12 cellular contexts compared by ENCODE assay signal in the genomic region with DNA sequence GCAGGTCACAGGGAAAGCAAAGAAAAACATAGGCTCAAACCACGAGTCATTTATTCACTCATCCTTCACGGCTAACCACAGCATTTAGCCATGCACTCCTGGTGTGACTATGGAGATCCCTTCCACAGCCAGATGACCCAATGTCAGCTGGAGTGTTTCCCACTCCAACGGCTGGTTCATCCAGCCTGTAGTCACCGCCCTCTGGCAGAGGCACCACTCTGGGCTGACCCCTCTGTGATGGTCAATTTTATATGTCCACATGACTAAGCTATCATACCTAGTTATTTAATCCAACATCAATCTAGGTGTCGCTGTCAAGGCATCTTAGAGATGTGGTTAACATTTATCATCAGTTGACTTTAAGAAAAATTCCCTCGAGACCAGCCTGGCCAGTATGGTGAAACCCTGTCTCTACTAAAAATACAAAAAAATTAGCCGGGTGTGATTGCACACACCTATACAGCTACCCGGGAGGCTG. TPM values are rescaled to one million over a fixed set of nuclear protein-coding genes. Genes with fewer than 3 reads are reported as not detected.
DNase-seq lines count a peak whose midpoint lies in the region; ATAC-seq lines count a peak whose summit lies in the region.
"Had no signal": no experiment of that assay in that cellular context is flagged by ENCODE, and none has a peak within 500 bp of the region (broad histone marks: within the 10 kb centered on the region; RNA-seq: fewer than 3 reads in every experiment).

No MANE protein-coding gene starts in this region.

- ATAC-seq in activated naive CD4-positive, alpha-beta T cell treated with anti-CD3 and anti-CD28 coated beads, Interleukin-2, amount 50 U/mL, for 72 hours, result peak in 1 of 2 donors; percentile 58
- no peak for ATAC-seq in left lobe of liver
- no peak for ATAC-seq in GM21528 (IDR thresholded peaks at IDR 0.05; ENCODE audit: low FRiP score, unreplicated experiment)
- ATAC-seq: activated CD8-positive, alpha-beta memory T cell treated with anti-CD3 and anti-CD28 coated beads, Interleukin-2, amount 10 ng/mL, durations not matched to agents 7 days and 5 days had no signal

- peaks cover 0 to 6% of the 10 kb centered on the region in 2 donors for H3K36me3 Mint-ChIP-seq in activated naive CD4-positive, alpha-beta T cell treated with anti-CD3 and anti-CD28 coated beads, Interleukin-2, amount 50 U/mL, for 72 hours

- H3K27ac Mint-ChIP-seq in activated naive CD4-positive, alpha-beta T cell treated with anti-CD3 and anti-CD28 coated beads, Interleukin-2, amount 50 U/mL, for 72 hours, result peak overlapping the region; percentile 41 to 71
- H3K27ac Mint-ChIP-seq: activated CD8-positive, alpha-beta memory T cell treated with anti-CD3 and anti-CD28 coated beads, Interleukin-2, amount 10 ng/mL, durations not matched to agents 7 days and 5 days had no signal

- peak; percentile 77 for DNase-seq in AG08396 (ENCODE audit: low spot score)
- DNase-seq in HCEC 1CT, result peak; percentile 58
- DNase-seq in activated naive CD4-positive, alpha-beta T cell treated with anti-CD3 and anti-CD28 coated beads, Interleukin-2, amount 50 U/mL, for 72 hours (ENCODE audit: low spot score in 2 of 2), result no peak
- peak; percentile 61 for DNase-seq in islet precursor cell
- DNase-seq in RPMI8226, result no peak
- DNase-seq in GDM1 (lab: John Stamatoyannopoulos, UW), result no peak
- DNase-seq in left lobe of liver (ENCODE audit: low spot score), result no peak
- DNase-seq: activated CD8-positive, alpha-beta memory T cell treated with anti-CD3 and anti-CD28 coated beads, Interleukin-2, amount 10 ng/mL, durations not matched to agents 7 days and 5 days; effector CD4-positive, alpha-beta T cell; NCI-H1417; SHP77 had no signal

- peaks cover 0 to 3% of the 10 kb centered on the region in 2 donors for H3K9me3 Mint-ChIP-seq in activated naive CD4-positive, alpha-beta T cell treated with anti-CD3 and anti-CD28 coated beads, Interleukin-2, amount 50 U/mL, for 72 hours

RNA-seq across cellular contexts. Expression of a gene that starts 9.5 kb away (rescaled TPM):
- total RNA-seq in activated naive CD4-positive, alpha-beta T cell treated with anti-CD3 and anti-CD28 coated beads, Interleukin-2, amount 50 U/mL, for 72 hours, result 100 to 1,000 TPM; 305 to 312 TPM
- total RNA-seq in left lobe of liver, result 2.4 TPM

RNA-seq across cellular contexts. Expression of a gene that starts 40.1 kb away (rescaled TPM):
- 100 to 1,000 TPM in 1 of 2 donors, 10 to 100 TPM in 1; 99.5 to 100 TPM for total RNA-seq in activated naive CD4-positive, alpha-beta T cell treated with anti-CD3 and anti-CD28 coated beads, Interleukin-2, amount 50 U/mL, for 72 hours
- 3.0 TPM for total RNA-seq in left lobe of liver

RNA-seq across cellular contexts. Expression of a gene that starts 43.8 kb away (rescaled TPM):
- 10 to 100 TPM; 74.9 to 75.2 TPM for total RNA-seq in activated naive CD4-positive, alpha-beta T cell treated with anti-CD3 and anti-CD28 coated beads, Interleukin-2, amount 50 U/mL, for 72 hours
- 44.4 TPM for total RNA-seq in left lobe of liver

Comparison
In these comparisons a context has a peak if more than half of its experiments do, and no peak if none do; other contexts are left out.
1. DNase-seq: peak in AG08396 (single experiment), HCEC 1CT (single experiment) and islet precursor cell (single experiment); none in activated naive CD4-positive, alpha-beta T cell treated with anti-CD3 and anti-CD28 coated beads, Interleukin-2, amount 50 U/mL, for 72 hours (0 of 2), RPMI8226 (single experiment), GDM1 (single experiment) and left lobe of liver (single experiment).
2. RNA of a gene that starts 9.5 kb away (total RNA-seq): 305 to 312 TPM in activated naive CD4-positive, alpha-beta T cell treated with anti-CD3 and anti-CD28 coated beads, Interleukin-2, amount 50 U/mL, for 72 hours; 2.4 TPM in left lobe of liver (single experiment); every median in the first group is over 10 times any median in the second.
3. RNA of a gene that starts 40.1 kb away (total RNA-seq): 99.5 to 100 TPM in activated naive CD4-positive, alpha-beta T cell treated with anti-CD3 and anti-CD28 coated beads, Interleukin-2, amount 50 U/mL, for 72 hours; 3.0 TPM in left lobe of liver (single experiment); every median in the first group is over 10 times any median in the second.